Comparison of ENCODE assay signal across 7 cellular contexts in genomic region chr13:98409281-98409680, GRCh38.
"Had no signal": no experiment of that assay in that cellular context is flagged by ENCODE, and none has a peak within 500 bp of the region (broad histone marks: within the 10 kb centered on the region; RNA-seq: fewer than 3 reads in every experiment).

No MANE protein-coding gene starts in this region.

- DNase-seq: H9, HCEC 1CT, IMR-90, KG1 had no signal

- H3K4me3 ChIP-seq: GM23338, K562 had no signal

- H3K9me3 Mint-ChIP-seq: GM23338, H9 had no signal

- H3K27ac ChIP-seq: HL-60 had no signal

- ATAC-seq: GM23338, K562 had no signal

- H3K4me3 Mint-ChIP-seq: GM23338, H9 had no signal

- H3K27ac Mint-ChIP-seq: GM23338, H9 had no signal
